8 cellular contexts compared by ENCODE assay signal in the genomic region with DNA sequence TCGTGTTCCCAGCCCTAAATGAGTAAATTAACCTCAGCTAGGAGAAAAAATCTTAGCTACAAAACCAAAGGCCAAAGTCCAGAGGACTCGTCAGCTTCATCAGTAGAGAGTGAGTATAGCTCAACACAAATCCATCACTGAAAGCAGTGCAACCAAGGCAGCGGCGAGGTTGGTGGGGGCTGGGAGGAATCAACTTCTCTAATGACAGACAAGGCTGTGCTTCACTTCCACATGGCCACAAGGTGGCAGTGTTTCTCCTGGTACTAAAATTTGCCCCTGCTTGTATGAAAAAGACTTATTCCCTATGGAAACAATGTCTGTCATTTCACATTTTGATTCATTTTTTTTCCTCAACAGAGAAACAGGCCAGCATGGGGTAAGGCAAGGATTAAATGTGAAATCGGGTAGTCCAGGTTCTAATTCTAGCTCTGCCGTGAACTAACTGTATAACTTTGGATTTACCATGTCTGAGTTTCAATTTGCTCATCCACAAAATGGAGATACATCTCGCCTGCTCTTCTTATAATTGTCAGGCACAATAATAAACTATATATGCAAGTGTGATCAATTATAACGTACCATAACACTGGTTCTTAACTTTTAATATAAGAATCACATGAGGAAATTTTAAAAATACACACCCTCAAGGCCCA. TPM values are rescaled to one million over a fixed set of nuclear protein-coding genes. Genes with fewer than 3 reads are reported as not detected.
A peak's percentile ranks its signal among the peaks of the same experiment; 100 is the strongest.
DNase-seq lines count a peak whose midpoint lies in the region; ATAC-seq lines count a peak whose summit lies in the region.

No MANE protein-coding gene starts in this region.

- H3K27ac ChIP-seq in aorta (ENCODE audit: low read depth in 1 of 2, low read length in 2 of 2), result no peak overlapping the region

- intact Hi-C loops in left cardiac atrium (cut with DNase I) (loop anchor here (1.0 to 5.0 kb wide), 2 partner anchors 182 to 184 kb away; no protein-coding TSS in a partner anchor), aorta (cut with DNase I) (loop anchor here (2.0 to 10.0 kb wide), 3 partner anchors 183 to 195 kb away; no protein-coding TSS in a partner anchor)

- peak; percentile 62 to 63 for ATAC-seq in left cardiac atrium
- ATAC-seq in aorta (ENCODE audit: low FRiP score), result peak; percentile 86
- ATAC-seq in HG03045 (IDR thresholded peaks at IDR 0.05; ENCODE audit: unreplicated experiment), result no peak

- H3K9me3 ChIP-seq in adipocyte (ENCODE audit: control insufficient read depth, low read length), result no peaks in the 10 kb centered on the region
- no peaks in the 10 kb centered on the region for H3K9me3 ChIP-seq in aorta (ENCODE audit: control insufficient read depth, low read length)

- H3K4me3 ChIP-seq in adipocyte (ENCODE audit: low read length), result no peak overlapping the region
- no peak overlapping the region for H3K4me3 ChIP-seq in aorta (ENCODE audit: low read length in 2 of 2)

- no peaks in the 10 kb centered on the region for H3K36me3 ChIP-seq in adipocyte (ENCODE audit: control insufficient read depth, insufficient read depth, low read length, severe bottlenecking)
- H3K36me3 ChIP-seq in aorta (ENCODE audit: control insufficient read depth in 1 of 2, insufficient read depth in 2 of 2, low read length in 1 of 2), result no peaks in the 10 kb centered on the region

- DNase-seq in GM04504 (ENCODE audit: low read depth) (peak; percentile 66), MV-4-11 (lab: John Stamatoyannopoulos, UW) (peak; percentile 60), T follicular helper cell (ENCODE audit: low read depth) (peak; percentile 56), adipocyte (ENCODE audit: low read depth) (peak; percentile 92), left cardiac atrium (peak; percentile 81), putamen (ENCODE audit: low spot score) (peak; percentile 82), aorta (peak; percentile 80 to 85)

- H3K9ac ChIP-seq in adipocyte (ENCODE audit: low read length), result peak overlapping the region; percentile 49

- WGBS in aorta, 2 donors, result 38% methylated on average over 8 of the region's 8 CpGs

- H3K4me1 ChIP-seq in adipocyte (ENCODE audit: control insufficient read depth, insufficient read depth, low read length), result peaks cover 49% of the 10 kb centered on the region
- H3K4me1 ChIP-seq in aorta (ENCODE audit: control insufficient read depth in 1 of 2, insufficient read depth in 2 of 2, low read length in 2 of 2), result peaks cover 0 to 2% of the 10 kb centered on the region in 2 donors

- H3K27me3 ChIP-seq in adipocyte (replicated peaks; ENCODE audit: control insufficient read depth, insufficient read depth, low read length), result no peaks in the 10 kb centered on the region
- H3K27me3 ChIP-seq in aorta (ENCODE audit: control insufficient read depth in 1 of 2, insufficient read depth in 2 of 2, low read length in 1 of 2), result no peaks in the 10 kb centered on the region

RNA-seq across cellular contexts. Expression of a gene that starts 39.3 kb away (rescaled TPM):
- total RNA-seq in left cardiac atrium (1 to 10 TPM; 6.6 to 8.1 TPM), aorta (10 to 100 TPM; 27.4 to 28.5 TPM)
- polyA plus RNA-seq in aorta, result 10 to 100 TPM in 1 of 2 donors, 1 to 10 TPM in 1; 9.5 to 28.5 TPM
